ENCODE assay signal across 12 cellular contexts in genomic region chr17:35788504-35788998, GRCh38. TPM values are rescaled to one million over a fixed set of nuclear protein-coding genes. Genes with fewer than 3 reads are reported as not detected.
DNase-seq lines count a peak whose midpoint lies in the region; ATAC-seq and TF ChIP-seq lines count a peak whose summit lies in the region.
"Had no signal": no experiment of that assay in that cellular context is flagged by ENCODE, and none has a peak within 500 bp of the region (broad histone marks: within the 10 kb centered on the region; RNA-seq: fewer than 3 reads in every experiment).

No MANE protein-coding gene starts in this region.

- H3K36me3 Mint-ChIP-seq in CD8-positive, alpha-beta T cell: no peaks in the 10 kb centered on the region

- no peaks in the 10 kb centered on the region for H3K27me3 ChIP-seq in CD8-positive, alpha-beta T cell (ENCODE audit: insufficient read depth, low read length)
- H3K27me3 ChIP-seq in psoas muscle (ENCODE audit: insufficient read depth in 3 of 3, low read length in 2 of 3): peaks cover 0 to 12% (median 2%) of the 10 kb centered on the region in 3 donors

- no peaks in the 10 kb centered on the region for H3K9me3 ChIP-seq in CD8-positive, alpha-beta T cell (ENCODE audit: low read length)
- H3K9me3 ChIP-seq in psoas muscle: no peaks in the 10 kb centered on the region
- H3K9me3 ChIP-seq: neutrophil had no signal

- 36 to 58% (median 39%) methylated on average over 2 of the region's 2 CpGs for WGBS in psoas muscle, 3 donors

- peaks cover 37% of the 10 kb centered on the region for H3K4me1 Mint-ChIP-seq in CD8-positive, alpha-beta T cell (ENCODE audit: low read depth)

- H3K4me1 ChIP-seq in CD8-positive, alpha-beta T cell (ENCODE audit: insufficient read depth, low read length): peaks cover 21% of the 10 kb centered on the region
- H3K4me1 ChIP-seq in psoas muscle: no peaks in the 10 kb centered on the region

- no peak for DNase-seq in CD8-positive, alpha-beta T cell
- DNase-seq in RPMI7951 (ENCODE audit: low read depth) (peak; percentile 80), fibroblast of the conjunctiva (ENCODE audit: low read depth) (peak; percentile 62), psoas muscle (no peak), medulla oblongata (ENCODE audit: extremely low spot score) (no peak), NK-92 (lab: John Stamatoyannopoulos, UW; ENCODE audit: unreplicated experiment) (no peak), SKM-1 (lab: John Stamatoyannopoulos, UW; ENCODE audit: unreplicated experiment) (no peak)
- no peak for DNase-seq in activated effector memory CD4-positive, alpha-beta T cell treated with anti-CD3 and anti-CD28 coated beads, Interleukin-2, amount 50 U/mL, for 16 hours
- DNase-seq: central memory CD4-positive, alpha-beta T cell; GOT3 had no signal

- ATAC-seq in CD8-positive, alpha-beta T cell: no peak
- peak in 3 of 4 donors; percentile 49 to 63 (median 57) for ATAC-seq in psoas muscle

- no peak for TF ChIP-seq CTCF in CD8-positive, alpha-beta T cell (IDR thresholded peaks at IDR 0.05)
- TF ChIP-seq CTCF in psoas muscle (IDR thresholded peaks at IDR 0.05): no peak

- H3K9me3 Mint-ChIP-seq in CD8-positive, alpha-beta T cell: no peaks in the 10 kb centered on the region
- H3K9me3 Mint-ChIP-seq: T-helper 1 cell treated with Interleukin-12 subunit alpha and Interleukin-12 subunit beta and Interleukin-4 antibody, amounts not matched to agents 30 μg/mL and 1 μg/mL, for 36 hours had no signal

- intact Hi-C loops in CD8-positive, alpha-beta T cell (cut with DNase I, micrococcal nuclease): no loop called here
- intact Hi-C loops in psoas muscle (cut with DNase I): no loop called here

- POLR2A ChIA-PET in CD8-positive, alpha-beta T cell (lab: Charles Lee): interaction anchor here (1.0 to 1.9 kb wide), 2 partner anchors 16 to 25 kb away, joined by 3 to 7 read pairs; no protein-coding TSS in a partner anchor

- CTCF ChIA-PET in CD8-positive, alpha-beta T cell (lab: Charles Lee): interaction anchor here (0.7 to 1.9 kb wide), 6 partner anchors 17 to 25 kb away, joined by 3 to 21 read pairs (median 4); no protein-coding TSS in a partner anchor

- peak overlapping the region; percentile 15 for H3K4me3 Mint-ChIP-seq in CD8-positive, alpha-beta T cell
- H3K4me3 Mint-ChIP-seq: T-helper 1 cell treated with Interleukin-12 subunit alpha and Interleukin-12 subunit beta and Interleukin-4 antibody, amounts not matched to agents 30 μg/mL and 1 μg/mL, for 36 hours had no signal

- peaks cover 10% of the 10 kb centered on the region for H3K27me3 Mint-ChIP-seq in CD8-positive, alpha-beta T cell (ENCODE audit: low read depth)

- no peaks in the 10 kb centered on the region for H3K36me3 ChIP-seq in CD8-positive, alpha-beta T cell (ENCODE audit: insufficient read depth, low read length)
- no peaks in the 10 kb centered on the region for H3K36me3 ChIP-seq in psoas muscle (ENCODE audit: insufficient read depth in 1 of 2, low read depth in 1 of 2)
- H3K36me3 ChIP-seq: neutrophil had no signal

- H3K4me3 ChIP-seq in CD8-positive, alpha-beta T cell (ENCODE audit: low read depth, low read length): no peak overlapping the region
- H3K4me3 ChIP-seq in psoas muscle: no peak overlapping the region

- no peak overlapping the region for H3K27ac ChIP-seq in CD8-positive, alpha-beta T cell (ENCODE audit: low read depth, low read length)
- no peak overlapping the region for H3K27ac ChIP-seq in psoas muscle
- H3K27ac ChIP-seq: neutrophil had no signal

- peak overlapping the region; percentile 21 for H3K27ac Mint-ChIP-seq in CD8-positive, alpha-beta T cell
- H3K27ac Mint-ChIP-seq: T-helper 1 cell treated with Interleukin-12 subunit alpha and Interleukin-12 subunit beta and Interleukin-4 antibody, amounts not matched to agents 30 μg/mL and 1 μg/mL, for 36 hours had no signal

RNA-seq across cellular contexts. Expression of gene MMP28, which starts 6.9 kb away (rescaled TPM):
- 1 to 10 TPM; 5.4 to 6.5 TPM for total RNA-seq in CD8-positive, alpha-beta T cell
- not detected in 2 replicates for total RNA-seq in RPMI7951 (2014; rRNA removed; shearing (Covaris generic))
- 1 to 10 TPM in 1 of 4 donors, under 1 TPM in 3; 0.61 to 5.5 (median 0.70) TPM for total RNA-seq in psoas muscle
- polyA plus RNA-seq in psoas muscle: 1 to 10 TPM; 1.7 to 3.7 (median 2.1) TPM

RNA-seq across cellular contexts. Expression of gene TAF15, which starts 20.7 kb away (rescaled TPM):
- 100 to 1,000 TPM; 118 to 121 TPM for total RNA-seq in CD8-positive, alpha-beta T cell
- total RNA-seq in RPMI7951 (2014; rRNA removed; shearing (Covaris generic)): 14.0 and 15.3 TPM in 2 replicates
- 100 to 1,000 TPM; 101 to 141 (median 125) TPM for total RNA-seq in psoas muscle
- 100 to 1,000 TPM in 1 of 3 donors, 10 to 100 TPM in 2; 51.9 to 105 (median 65.2) TPM for polyA plus RNA-seq in psoas muscle

RNA-seq across cellular contexts. Expression of gene C17orf50, which starts 27.9 kb away (rescaled TPM):
- total RNA-seq in CD8-positive, alpha-beta T cell: not detected
- total RNA-seq in RPMI7951 (2014; rRNA removed; shearing (Covaris generic)): not detected in 2 replicates
- total RNA-seq in psoas muscle: not detected
- under 1 TPM in 1 of 3 donors, not detected in 2; 0.08 TPM for polyA plus RNA-seq in psoas muscle

RNA-seq across cellular contexts. Expression of gene GAS2L2, which starts 35.5 kb away (rescaled TPM):
- under 1 TPM; 0.17 to 0.27 TPM for total RNA-seq in CD8-positive, alpha-beta T cell
- total RNA-seq in RPMI7951 (2014; rRNA removed; shearing (Covaris generic)): not detected in 2 replicates
- total RNA-seq in psoas muscle: under 1 TPM in 3 of 4 donors, not detected in 1; 0.09 to 0.27 (median 0.10) TPM
- under 1 TPM; 0.04 to 0.19 (median 0.15) TPM for polyA plus RNA-seq in psoas muscle

RNA-seq across cellular contexts. Expression of gene RASL10B, which starts 57.1 kb away (rescaled TPM):
- under 1 TPM; 0.16 to 0.22 TPM for total RNA-seq in CD8-positive, alpha-beta T cell
- 1.1 and 1.6 TPM in 2 replicates for total RNA-seq in RPMI7951 (2014; rRNA removed; shearing (Covaris generic))
- total RNA-seq in psoas muscle: 10 to 100 TPM in 1 of 4 donors, 1 to 10 TPM in 3; 5.3 to 10.1 (median 6.9) TPM
- 10 to 100 TPM in 1 of 3 donors, 1 to 10 TPM in 2; 3.4 to 10.7 (median 6.6) TPM for polyA plus RNA-seq in psoas muscle

Comparison
In these comparisons a context has a peak if more than half of its experiments do, and no peak if none do; other contexts are left out.
1. DNase-seq: peak in RPMI7951 (single experiment) and fibroblast of the conjunctiva (single experiment); none in CD8-positive, alpha-beta T cell (0 of 7), psoas muscle (0 of 2), medulla oblongata (single experiment), NK-92 (single experiment), activated effector memory CD4-positive, alpha-beta T cell treated with anti-CD3 and anti-CD28 coated beads, Interleukin-2, amount 50 U/mL, for 16 hours (single experiment) and SKM-1 (single experiment).